ENCODE assay signal across 16 cellular contexts in the genomic region with DNA sequence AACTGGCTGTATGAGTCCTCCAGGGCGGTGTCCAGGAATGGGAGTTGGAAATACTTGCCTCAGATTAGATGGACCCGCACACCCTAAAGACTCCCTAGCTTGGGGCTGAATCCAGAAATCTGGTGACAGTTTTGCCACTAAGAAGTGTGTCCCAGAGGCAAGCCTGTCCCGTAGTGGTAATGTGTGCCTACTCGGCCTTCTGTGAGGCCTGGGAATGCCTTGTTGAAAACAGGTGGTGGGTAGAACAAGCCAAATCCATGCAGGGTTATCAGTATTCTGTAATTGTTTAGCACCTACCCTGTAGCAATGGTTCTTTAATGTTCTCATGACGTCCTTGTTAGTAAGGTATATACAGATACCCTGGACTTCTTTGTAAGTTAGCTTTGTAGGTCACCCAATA. TPM values are rescaled to one million over a fixed set of nuclear protein-coding genes. Genes with fewer than 3 reads are reported as not detected.
DNase-seq lines count a peak whose midpoint lies in the region; ATAC-seq and TF ChIP-seq lines count a peak whose summit lies in the region.
"Had no signal": no experiment of that assay in that cellular context is flagged by ENCODE, and none has a peak within 500 bp of the region (broad histone marks: within the 10 kb centered on the region; RNA-seq: fewer than 3 reads in every experiment).

No MANE protein-coding gene starts in this region.

- H3K4me2 ChIP-seq in skeletal muscle satellite cell (ENCODE audit: low read length): peak overlapping the region; percentile 99

- POLR2A ChIA-PET in Panc1 (lab: Charles Lee): no interaction called here

- H3K36me3 ChIP-seq in Panc1 (ENCODE audit: control insufficient read depth, insufficient read depth, low read length): no peaks in the 10 kb centered on the region
- H3K36me3 ChIP-seq in skeletal muscle satellite cell (ENCODE audit: insufficient read depth, low read length): no peaks in the 10 kb centered on the region
- H3K36me3 ChIP-seq: gastrocnemius medialis had no signal

- TF ChIP-seq CTCF in Panc1 (IDR thresholded peaks at IDR 0.05): no peak

- intact Hi-C loops in Panc1 (cut with micrococcal nuclease; ENCODE audit: unreplicated experiment): no loop called here

- no peak overlapping the region for H3K9ac ChIP-seq in skeletal muscle satellite cell (ENCODE audit: low read depth, low read length)

- BruUV-seq in Panc1 (replicated peaks; lab: Mats Ljungman, UMichigan): no TSS peak

- peak overlapping the region; percentile 73 to 77; a peak in 3 of 4 replicates for H3K4me3 ChIP-seq in Panc1 (ENCODE audit: low read depth in 2 of 2, low read length in 2 of 2)
- peak overlapping the region; percentile 28 for H3K4me3 ChIP-seq in skeletal muscle satellite cell (ENCODE audit: low read length)
- H3K4me3 ChIP-seq: gastrocnemius medialis had no signal

- DNase-seq in NCI-H2029 treated with DMSO at 0.1 percent for 48 hours (lab: John Stamatoyannopoulos, UW) (peak; percentile 9), NCI-H2029 (lab: John Stamatoyannopoulos, UW) (no peak), Panc1 (ENCODE audit: low read depth, low spot score) (no peak), epithelial cell of prostate (ENCODE audit: low read depth, low spot score) (no peak), NCI-H82 (lab: John Stamatoyannopoulos, UW) (no peak), T-helper 9 cell (no peak), GOT3 (lab: John Stamatoyannopoulos, UW) (no peak)
- DNase-seq: 8988T; activated CD8-positive, alpha-beta T cell treated with anti-CD3 and anti-CD28 coated beads, Interleukin-2, amount 10 ng/mL, durations not matched to agents 7 days and 5 days; DMS79 treated with DMSO at 0.1 percent for 48 hours; gastrocnemius medialis; NCI-H2081 treated with DMSO at 0.1 percent for 48 hours; stimulated activated CD4-positive, alpha-beta T cell treated with anti-CD3 and anti-CD28 coated beads, Interleukin-12 subunit alpha, Interleukin-12 subunit beta, amount 100 ng/mL, for 4 hours had no signal

- in situ Hi-C loops in Panc1 (cut with HindIII; ENCODE audit: low pct_unique_long_range_greater_than_20kb, low sequenced_read_pairs): no loop called here

- CTCF ChIA-PET in Panc1 (lab: Charles Lee): interaction anchor here (0.7 kb wide), 1 partner anchor 24 kb away, joined by 4 read pairs; no protein-coding TSS in a partner anchor

- H3K27ac ChIP-seq in Panc1 (ENCODE audit: low read length): peak overlapping the region; percentile 64; the same call in 1 of the 2 replicates
- peak overlapping the region; percentile 92 for H3K27ac ChIP-seq in epithelial cell of prostate
- H3K27ac ChIP-seq: gastrocnemius medialis had no signal

- no peaks in the 10 kb centered on the region for H3K9me3 ChIP-seq in Panc1 (ENCODE audit: control insufficient read depth, insufficient read depth, low read depth, low read length)
- no peaks in the 10 kb centered on the region for H3K9me3 ChIP-seq in skeletal muscle satellite cell (replicated peaks; ENCODE audit: low read length)
- H3K9me3 ChIP-seq: gastrocnemius medialis had no signal

- no peak for ATAC-seq in Panc1
- ATAC-seq: activated CD8-positive, alpha-beta T cell treated with anti-CD3 and anti-CD28 coated beads, Interleukin-2, amount 10 ng/mL, durations not matched to agents 7 days and 5 days; gastrocnemius medialis; Right ventricle myocardium inferior had no signal

- H3K27me3 ChIP-seq in Panc1 (ENCODE audit: control insufficient read depth, insufficient read depth, low read length) (no peaks in the 10 kb centered on the region), skeletal muscle satellite cell (ENCODE audit: control insufficient read depth, insufficient read depth, low read length) (no peaks in the 10 kb centered on the region)
- H3K27me3 ChIP-seq: gastrocnemius medialis had no signal

- H3K4me1 ChIP-seq in Panc1 (ENCODE audit: control insufficient read depth, insufficient read depth, low read length) (peaks cover 46% of the 10 kb centered on the region), skeletal muscle satellite cell (ENCODE audit: control insufficient read depth, insufficient read depth, low read length) (peaks cover 29% of the 10 kb centered on the region)

RNA-seq across cellular contexts. Expression of a gene that starts 1.6 kb away (rescaled TPM):
- 12.6 TPM for total RNA-seq in Panc1 (2021; ENCODE audit: unreplicated experiment)
- 3.7 TPM for polyA plus RNA-seq in Panc1 (2012; ENCODE audit: insufficient read length)
- total RNA-seq in skeletal muscle satellite cell (2012; rRNA removed): 0.87 and 1.0 TPM in 2 replicates

RNA-seq across cellular contexts. Expression of a gene that starts 45.3 kb away (rescaled TPM):
- total RNA-seq in Panc1 (2021; ENCODE audit: unreplicated experiment): 0.08 TPM
- polyA plus RNA-seq in Panc1 (2012; ENCODE audit: insufficient read length): 0.28 TPM
- total RNA-seq in skeletal muscle satellite cell (2012; rRNA removed): not detected in 2 replicates
- total RNA-seq: cardiac septum, gastrocnemius medialis, Right ventricle myocardium inferior had no signal

RNA-seq across cellular contexts. Expression of a gene that starts 53.2 kb away (rescaled TPM):
- total RNA-seq in Panc1 (2021; ENCODE audit: unreplicated experiment): not detected
- polyA plus RNA-seq in Panc1 (2012; ENCODE audit: insufficient read length): not detected
- not detected in 2 replicates for total RNA-seq in skeletal muscle satellite cell (2012; rRNA removed)
- total RNA-seq: activated CD8-positive, alpha-beta T cell treated with anti-CD3 and anti-CD28 coated beads, Interleukin-2, amount 10 ng/mL, durations not matched to agents 7 days and 5 days; cardiac septum; gastrocnemius medialis; Right ventricle myocardium inferior had no signal
